Comparison of ENCODE assay signal across 8 cellular contexts in genomic region chr16:67001159-67001486, GRCh38. TPM values are rescaled to one million over a fixed set of nuclear protein-coding genes. Genes with fewer than 3 reads are reported as not detected.
DNase-seq lines count a peak whose midpoint lies in the region; ATAC-seq, FAIRE-seq and TF ChIP-seq lines count a peak whose summit lies in the region.

No MANE protein-coding gene starts in this region.

- no peaks in the 10 kb centered on the region for H3K9me3 ChIP-seq in heart right ventricle
- H3K9me3 ChIP-seq in mesodermal cell (ENCODE audit: control insufficient read depth, low read length) = no peaks in the 10 kb centered on the region
- no peaks in the 10 kb centered on the region for H3K9me3 ChIP-seq in uterus

- H3K4me3 ChIP-seq in heart right ventricle (peak overlapping the region in 9 of 10 donors; percentile 45 to 67 (median 57)), bronchial epithelial cell (ENCODE audit: low read depth, low read length) (peak overlapping the region; percentile 49), mesodermal cell (ENCODE audit: extremely low read depth, insufficient read depth, low read length, poor library complexity, severe bottlenecking) (peak overlapping the region; percentile 18), uterus (peak overlapping the region; percentile 40 to 41)

- no peaks in the 10 kb centered on the region for H3K36me3 ChIP-seq in heart right ventricle
- no peaks in the 10 kb centered on the region for H3K36me3 ChIP-seq in bronchial epithelial cell (ENCODE audit: control insufficient read depth, insufficient read depth, low read length)
- H3K36me3 ChIP-seq in mesodermal cell (ENCODE audit: control insufficient read depth, insufficient read depth, low read length) = no peaks in the 10 kb centered on the region
- H3K36me3 ChIP-seq in uterus = no peaks in the 10 kb centered on the region

- no peak for FAIRE-seq in bronchial epithelial cell (lab: Jason Lieb, UNC)

- 14 to 15% methylated on average over 23 of the region's 23 CpGs for WGBS in heart right ventricle, 2 donors
- 33 to 36% methylated on average over 22 to 23 of the region's 23 CpGs for WGBS in mesodermal cell (ENCODE audit: insufficient coverage in 2 of 2), 2 experiments

- TF ChIP-seq CTCF in heart right ventricle (IDR thresholded peaks at IDR 0.05) (no peak), bronchial epithelial cell (IDR thresholded peaks at IDR 0.05; ENCODE audit: insufficient read depth, low read length, severe bottlenecking) (no peak), uterus (IDR thresholded peaks at IDR 0.05) (no peak)

- DNase-seq in heart right ventricle = peak in 1 of 2 donors; percentile 18
- DNase-seq in cardiac septum (ENCODE audit: low spot score) = no peak
- DNase-seq in bronchial epithelial cell (ENCODE audit: low read depth) = no peak
- DNase-seq in uterus = no peak
- DNase-seq in stimulated activated CD4-positive, alpha-beta T cell treated with anti-CD3 and anti-CD28 coated beads, Interleukin-4, amount 100 ng/mL, for 1 hour = no peak
- DNase-seq in AG20443 (ENCODE audit: low spot score) = no peak

- intact Hi-C loops in heart right ventricle (cut with DNase I) (no loop called here), cardiac septum (cut with DNase I) (no loop called here), uterus (cut with DNase I; ENCODE audit: low total_unique reads) (no loop called here)

- no peak for ATAC-seq in heart right ventricle
- no peak for ATAC-seq in GM21360 (IDR thresholded peaks at IDR 0.05; ENCODE audit: unreplicated experiment)

- peaks cover 0 to 7% (median 0%) of the 10 kb centered on the region in 7 donors for H3K27me3 ChIP-seq in heart right ventricle
- H3K27me3 ChIP-seq in bronchial epithelial cell (ENCODE audit: control insufficient read depth, insufficient read depth, low read length) = no peaks in the 10 kb centered on the region
- no peaks in the 10 kb centered on the region for H3K27me3 ChIP-seq in uterus

- H3K4me1 ChIP-seq in heart right ventricle (peaks cover 3 to 32% (median 22%) of the 10 kb centered on the region in 9 donors), mesodermal cell (ENCODE audit: control insufficient read depth, insufficient read depth, low read length, poor library complexity, severe bottlenecking) (peaks cover 7% of the 10 kb centered on the region), uterus (peaks cover 0 to 5% of the 10 kb centered on the region in 2 donors)

- H3K27ac ChIP-seq in heart right ventricle = no peak overlapping the region
- H3K27ac ChIP-seq in mesodermal cell (ENCODE audit: low read depth, low read length, severe bottlenecking) = no peak overlapping the region
- no peak overlapping the region for H3K27ac ChIP-seq in uterus

- no peak for TF ChIP-seq POLR2A in uterus (IDR thresholded peaks at IDR 0.05)

RNA-seq across cellular contexts. Expression of gene CES4A, which starts 12.7 kb away (rescaled TPM):
- total RNA-seq in heart right ventricle = 10 to 100 TPM in 1 of 10 donors, 1 to 10 TPM in 9; 3.8 to 10.4 (median 6.0) TPM
- polyA plus RNA-seq in heart right ventricle = 10 to 100 TPM; 12.3 to 20.6 TPM
- total RNA-seq in cardiac septum = 11.9 TPM
- total RNA-seq in bronchial epithelial cell = 1.1 and 1.5 TPM in 2 replicates
- 1.4 TPM for polyA plus RNA-seq in mesodermal cell (2013, experiment 1 of 2)
- 0.86 TPM for polyA plus RNA-seq in mesodermal cell (2013, experiment 2 of 2)
- 1 to 10 TPM in 3 of 4 donors, under 1 TPM in 1; 0.29 to 9.6 (median 5.4) TPM for total RNA-seq in uterus

RNA-seq across cellular contexts. Expression of gene CBFB, which starts 27.8 kb away (rescaled TPM):
- total RNA-seq in heart right ventricle (10 to 100 TPM; 22.2 to 36.4 (median 29.8) TPM), cardiac septum (33.7 TPM), bronchial epithelial cell (101 and 121 TPM in 2 replicates), uterus (100 to 1,000 TPM in 1 of 4 donors, 10 to 100 TPM in 3; 42.1 to 108 (median 75.9) TPM)
- 10 to 100 TPM; 17.6 to 22.9 TPM for polyA plus RNA-seq in heart right ventricle
- polyA plus RNA-seq in mesodermal cell (2013, experiment 1 of 2) = 89.3 TPM
- 80.7 TPM for polyA plus RNA-seq in mesodermal cell (2013, experiment 2 of 2)

RNA-seq across cellular contexts. Expression of gene CES3, which starts 40.1 kb away (rescaled TPM):
- total RNA-seq in heart right ventricle (1 to 10 TPM in 6 of 10 donors, under 1 TPM in 4; 0.45 to 2.4 (median 1.1) TPM), cardiac septum (0.62 TPM), bronchial epithelial cell (1.6 and 6.3 TPM in 2 replicates), uterus (1 to 10 TPM in 2 of 4 donors, under 1 TPM in 2; 0.51 to 2.8 (median 0.86) TPM)
- 1 to 10 TPM in 1 of 2 donors, under 1 TPM in 1; 0.07 to 2.8 TPM for polyA plus RNA-seq in heart right ventricle
- polyA plus RNA-seq in mesodermal cell (2013, experiment 1 of 2) = 1.5 TPM
- 1.3 TPM for polyA plus RNA-seq in mesodermal cell (2013, experiment 2 of 2)
